ENCODE assay signal across 8 cellular contexts in genomic region chr20:59087829-59088433, GRCh38. TPM values are rescaled to one million over a fixed set of nuclear protein-coding genes. Genes with fewer than 3 reads are reported as not detected.
A peak's percentile ranks its signal among the peaks of the same experiment; 100 is the strongest.
DNase-seq lines count a peak whose midpoint lies in the region; ATAC-seq, FAIRE-seq and TF ChIP-seq lines count a peak whose summit lies in the region.

No MANE protein-coding gene starts in this region.

- H3K27ac Mint-ChIP-seq in WTC11 = no peak overlapping the region

- no peak overlapping the region for H3K4me3 Mint-ChIP-seq in WTC11

- DNase-seq in 8988T (peak; percentile 38), GM18507 (ENCODE audit: extremely low spot score, insufficient read length, low read depth) (peak; percentile 25), NCI-H2171 (lab: John Stamatoyannopoulos, UW) (peak; percentile 71), WTC11 (ENCODE audit: low spot score) (peak; percentile 88), T47D (ENCODE audit: low read depth in 1 of 2, low spot score in 1 of 2) (peak; percentile 54 to 83)
- DNase-seq in stimulated activated CD4-positive, alpha-beta T cell treated with anti-CD3 and anti-CD28 coated beads, Interleukin-1b, Interleukin-23, amount 100 ng/mL, for 1 hour (ENCODE audit: low read depth in 2 of 2) = peak; percentile 73 to 86

- no peaks in the 10 kb centered on the region for H3K36me3 Mint-ChIP-seq in WTC11

- peaks cover 4% of the 10 kb centered on the region; the same call in 1 of the 2 replicates for H3K4me1 Mint-ChIP-seq in WTC11

- peaks cover 4% of the 10 kb centered on the region; the same call in 1 of the 2 replicates for H3K27me3 Mint-ChIP-seq in WTC11 (ENCODE audit: low read depth)

- ATAC-seq in WTC11 (peak; percentile 92), GM21786 (IDR thresholded peaks at IDR 0.05; ENCODE audit: unreplicated experiment) (no peak)

- FAIRE-seq in GM18507 (lab: Jason Lieb, UNC) = peak; percentile 67
- FAIRE-seq in islet of Langerhans (lab: Jason Lieb, UNC) = peak; percentile 79

- CTCF ChIA-PET in WTC11 (lab: Charles Lee) = interaction anchor here (0.6 to 2.7 kb wide), 28 partner anchors 10 to 408 kb away, joined by 3 to 36 read pairs (median 5); no protein-coding TSS in a partner anchor

- POLR2A ChIA-PET in WTC11 (lab: Charles Lee) = interaction anchor here (0.6 to 1.1 kb wide), 4 partner anchors 34 to 85 kb away, joined by 3 to 4 read pairs (median 3); no protein-coding TSS in a partner anchor

- no peaks in the 10 kb centered on the region for H3K9me3 Mint-ChIP-seq in WTC11

- in situ Hi-C loops in T47D (cut with HindIII; ENCODE audit: low pct_unique_long_range_greater_than_20kb, low sequenced_read_pairs) = no loop called here

- TF ChIP-seq CTCF in WTC11 (IDR thresholded peaks at IDR 0.05) = peak; percentile 88

TF ChIP-seq in WTC11, 78 proteins besides CTCF, POLR2A, EP300 and RAD21:
- TF ChIP-seq PREB (CRISPR knock-in tag; IDR thresholded peaks at IDR 0.05; ENCODE audit: borderline replicate concordance) (no peak), CDX4 (CRISPR knock-in tag; IDR thresholded peaks at IDR 0.05; ENCODE audit: borderline replicate concordance) (no peak), E2F4 (CRISPR knock-in tag; IDR thresholded peaks at IDR 0.05; ENCODE audit: borderline replicate concordance, low read depth) (no peak), JUN (CRISPR knock-in tag; IDR thresholded peaks at IDR 0.05) (no peak), HMGA2 (CRISPR knock-in tag; IDR thresholded peaks at IDR 0.05) (no peak), MAX (CRISPR knock-in tag; IDR thresholded peaks at IDR 0.05) (no peak), PRRX2 (CRISPR knock-in tag; IDR thresholded peaks at IDR 0.05) (no peak), SP1 (CRISPR knock-in tag; conservative IDR thresholded peaks at IDR 0.05) (no peak), OVOL2 (CRISPR knock-in tag; IDR thresholded peaks at IDR 0.05; ENCODE audit: borderline replicate concordance) (no peak), NFATC4 (CRISPR knock-in tag; IDR thresholded peaks at IDR 0.05) (no peak), TEAD1 (CRISPR knock-in tag; IDR thresholded peaks at IDR 0.05) (no peak), SOX15 (CRISPR knock-in tag; IDR thresholded peaks at IDR 0.05) (no peak), RELA (CRISPR knock-in tag; IDR thresholded peaks at IDR 0.05; ENCODE audit: borderline replicate concordance) (no peak), GTF2I (CRISPR knock-in tag; conservative IDR thresholded peaks at IDR 0.05) (no peak), GABPB1 (CRISPR knock-in tag; IDR thresholded peaks at IDR 0.05) (no peak), TEAD4 (CRISPR knock-in tag; IDR thresholded peaks at IDR 0.05) (no peak), ERG (CRISPR knock-in tag; IDR thresholded peaks at IDR 0.05) (no peak)

RNA-seq across cellular contexts. Expression of gene PRELID3B, which starts 45.3 kb away (rescaled TPM):
- 46.9 to 48.7 TPM (median 47.0 TPM) in 3 replicates for total RNA-seq in WTC11 (2021)

RNA-seq across cellular contexts. Expression of gene ATP5F1E, which starts 55.8 kb away (rescaled TPM):
- total RNA-seq in WTC11 (2021) = 41.1 to 44.8 TPM (median 43.0 TPM) in 3 replicates

Comparison
In these comparisons a context has a peak if more than half of its experiments do, and no peak if none do; other contexts are left out.
1. DNase-seq: peak in every context shown above with its lines; median percentile 88 in WTC11; 80 in stimulated activated CD4-positive, alpha-beta T cell treated with anti-CD3 and anti-CD28 coated beads, Interleukin-1b, Interleukin-23, amount 100 ng/mL, for 1 hour; 71 in NCI-H2171; 68 in T47D; 38 in 8988T; 25 in GM18507.